9 cellular contexts compared by ENCODE assay signal in genomic region chr2:47534179-47534919, GRCh38. TPM values are rescaled to one million over a fixed set of nuclear protein-coding genes. Genes with fewer than 3 reads are reported as not detected.
DNase-seq lines count a peak whose midpoint lies in the region; ATAC-seq and TF ChIP-seq lines count a peak whose summit lies in the region.
"Had no signal": no experiment of that assay in that cellular context is flagged by ENCODE, and none has a peak within 500 bp of the region (broad histone marks: within the 10 kb centered on the region; RNA-seq: fewer than 3 reads in every experiment).

No MANE protein-coding gene starts in this region.

- H3K27ac ChIP-seq in colonic mucosa = no peak overlapping the region
- H3K27ac ChIP-seq in ovary = no peak overlapping the region

- H3K9me3 ChIP-seq in colonic mucosa (no peaks in the 10 kb centered on the region), ovary (no peaks in the 10 kb centered on the region)

- ATAC-seq in GM18909 (IDR thresholded peaks at IDR 0.05; ENCODE audit: poor library complexity, unreplicated experiment) = no peak
- ATAC-seq in GM21367 (IDR thresholded peaks at IDR 0.05; ENCODE audit: unreplicated experiment) = no peak

- no peak for TF ChIP-seq EP300 in ovary (IDR thresholded peaks at IDR 0.05)

- H3K4me1 ChIP-seq in colonic mucosa = no peaks in the 10 kb centered on the region
- H3K4me1 ChIP-seq in ovary (ENCODE audit: insufficient read depth) = no peaks in the 10 kb centered on the region

- TF ChIP-seq POLR2A in ovary (IDR thresholded peaks at IDR 0.05) = no peak

- no peak for TF ChIP-seq CTCF in colonic mucosa (IDR thresholded peaks at IDR 0.05)
- TF ChIP-seq CTCF in ovary (IDR thresholded peaks at IDR 0.05) = no peak

- intact Hi-C loops in colonic mucosa (cut with DNase I) (no loop called here), ovary (cut with DNase I) (no loop called here)

- DNase-seq in NCI-H2107 treated with DMSO at 0.1 percent for 48 hours (lab: John Stamatoyannopoulos, UW; ENCODE audit: unreplicated experiment) = peak; percentile 40
- DNase-seq in NCI-H2107 (lab: John Stamatoyannopoulos, UW) = no peak
- DNase-seq in NCI-H187 treated with DMSO at 0.1 percent for 48 hours (lab: John Stamatoyannopoulos, UW) = peak; percentile 51
- DNase-seq in colonic mucosa = peak; percentile 26
- peak; percentile 53 to 75 (median 56) for DNase-seq in ovary
- DNase-seq in SKM-1 (lab: John Stamatoyannopoulos, UW; ENCODE audit: unreplicated experiment) = no peak

- H3K27me3 ChIP-seq in colonic mucosa (no peaks in the 10 kb centered on the region), ovary (no peaks in the 10 kb centered on the region)

- H3K4me3 ChIP-seq in colonic mucosa = no peak overlapping the region
- no peak overlapping the region for H3K4me3 ChIP-seq in ovary

- WGBS in ovary, 3 donors = 33 to 38% (median 36%) methylated on average over 16 of the region's 16 CpGs

- no peak overlapping the region for H3K9ac ChIP-seq in colonic mucosa (ENCODE audit: low read depth in 2 of 2, low read length in 2 of 2)

- H3K36me3 ChIP-seq in colonic mucosa (no peaks in the 10 kb centered on the region), ovary (no peaks in the 10 kb centered on the region)

RNA-seq across cellular contexts. Expression of gene KCNK12, which starts 36.4 kb away (rescaled TPM):
- total RNA-seq in colonic mucosa = under 1 TPM; 0.07 to 0.37 TPM
- total RNA-seq in ovary = under 1 TPM in 3 of 7 donors, not detected in 4; 0.10 to 0.36 (median 0.17) TPM
- polyA plus RNA-seq in ovary = under 1 TPM; 0.02 to 0.07 TPM
- total RNA-seq: SK-MEL-5 had no signal

Comparison
In these comparisons a context has a peak if more than half of its experiments do, and no peak if none do; other contexts are left out.
1. DNase-seq: peak in NCI-H2107 treated with DMSO at 0.1 percent for 48 hours (single experiment), NCI-H187 treated with DMSO at 0.1 percent for 48 hours (single experiment), colonic mucosa (single experiment) and ovary (5 of 5); none in NCI-H2107 (single experiment) and SKM-1 (single experiment).